In genomic region chr7:99070361-99070760, GRCh38 we compare ENCODE assay signal across 28 cellular contexts.
"Had no signal": no experiment of that assay in that cellular context is flagged by ENCODE, and none has a peak within 500 bp of the region (broad histone marks: within the 10 kb centered on the region; RNA-seq: fewer than 3 reads in every experiment).

No MANE protein-coding gene starts in this region.

- H3K4me1 ChIP-seq: breast epithelium, Peyer's patch had no signal

- H3K27me3 Mint-ChIP-seq: activated CD4-positive, alpha-beta T cell treated with anti-CD3 and anti-CD28 coated beads, Interleukin-2, amount 10 ng/mL, durations not matched to agents 24 days and 14 days had no signal

- H3K27ac Mint-ChIP-seq: activated CD4-positive, alpha-beta T cell treated with anti-CD3 and anti-CD28 coated beads, Interleukin-2, amount 10 ng/mL, durations not matched to agents 24 days and 14 days; activated CD8-positive, alpha-beta T cell treated with anti-CD3 and anti-CD28 coated beads, Interleukin-2, amount 10 ng/mL, durations not matched to agents 7 days and 5 days; activated naive CD4-positive, alpha-beta T cell treated with anti-CD3 and anti-CD28 coated beads for 36 hours; activated naive CD4-positive, alpha-beta T cell treated with anti-CD3 and anti-CD28 coated beads, Interleukin-2, amount 50 U/mL, for 72 hours; activated T-helper 1 cell treated with anti-CD3 and anti-CD28 coated beads, Interleukin-12 subunit alpha, Interleukin-12 subunit beta, Interleukin-2, Interleukin-4 antibody, amounts not matched to agents 30 ng/mL and 10 ng/mL and 1 ng/mL, durations not matched to agents 14 hours and 24 hours and 36 hours; T-helper 1 cell treated with Interleukin-12 subunit alpha and Interleukin-12 subunit beta and Interleukin-4 antibody, amounts not matched to agents 30 μg/mL and 1 μg/mL, for 36 hours; T-helper 2 cell treated with Interferon-gamma antibody and Interleukin-4, amounts not matched to agents 5 μg/mL and 100 μg/mL, for 36 hours had no signal

- H3K27ac ChIP-seq: body of pancreas, breast epithelium, Peyer's patch, SJSA1 had no signal

- H3K4me3 Mint-ChIP-seq: activated CD4-positive, alpha-beta T cell treated with anti-CD3 and anti-CD28 coated beads, Interleukin-2, amount 10 ng/mL, durations not matched to agents 24 days and 14 days; activated CD8-positive, alpha-beta T cell treated with anti-CD3 and anti-CD28 coated beads, Interleukin-2, amount 10 ng/mL, durations not matched to agents 7 days and 5 days; activated naive CD4-positive, alpha-beta T cell treated with anti-CD3 and anti-CD28 coated beads for 36 hours; activated T-cell treated with anti-CD3 and anti-CD28 coated beads, Interleukin-2, amount 50 U/mL, for 4 hours; activated T-helper 1 cell treated with anti-CD3 and anti-CD28 coated beads, Interleukin-12 subunit alpha, Interleukin-12 subunit beta, Interleukin-2, Interleukin-4 antibody, amounts not matched to agents 30 ng/mL and 10 ng/mL and 1 ng/mL, durations not matched to agents 14 hours and 24 hours and 36 hours; T-helper 1 cell treated with Interleukin-12 subunit alpha and Interleukin-12 subunit beta and Interleukin-4 antibody, amounts not matched to agents 30 μg/mL and 1 μg/mL, for 36 hours; T-helper 2 cell treated with Interferon-gamma antibody and Interleukin-4, amounts not matched to agents 5 μg/mL and 100 μg/mL, for 36 hours had no signal

- FAIRE-seq: astrocyte, TTC549 had no signal

- H3K9me2 ChIP-seq: SK-N-SH had no signal

- H3K27me3 ChIP-seq: adrenal gland, body of pancreas, breast epithelium, Peyer's patch, SJSA1 had no signal

- H3K4me1 Mint-ChIP-seq: activated CD4-positive, alpha-beta T cell treated with anti-CD3 and anti-CD28 coated beads, Interleukin-2, amount 10 ng/mL, durations not matched to agents 24 days and 14 days had no signal

- DNase-seq: activated CD4-positive, alpha-beta T cell treated with anti-CD3 and anti-CD28 coated beads, Interleukin-2, amount 10 ng/mL, durations not matched to agents 24 days and 14 days; activated CD4-positive, alpha-beta T cell treated with anti-CD3 and anti-CD28 coated beads, Interleukin-2, amount 50 U/mL, for 4 hours; activated CD8-positive, alpha-beta T cell treated with anti-CD3 and anti-CD28 coated beads, Interleukin-2, amount 10 ng/mL, durations not matched to agents 7 days and 5 days; activated gamma-delta T cell treated with Interleukin-2 at 50 U/mL for 16 hours; activated naive CD4-positive, alpha-beta T cell treated with anti-CD3 and anti-CD28 coated beads for 36 hours; activated T-cell treated with anti-CD3 and anti-CD28 coated beads, Interleukin-2, amount 50 U/mL, for 4 hours; adrenal gland; body of pancreas; NCI-H1105; NCI-H1417 treated with DMSO at 0.1 percent for 48 hours; NCI-H187 treated with DMSO at 0.1 percent for 48 hours; NCI-H2081; NCI-H226; NCI-H446 treated with DMSO at 0.1 percent for 48 hours; NCI-H524; PC-3; Peyer's patch; RPMI8226; SHP77 treated with DMSO at 0.1 percent for 48 hours; SK-N-SH had no signal

- H3K4me3 ChIP-seq: adrenal gland, body of pancreas, breast epithelium, Peyer's patch, SJSA1 had no signal

- H3K36me3 ChIP-seq: adrenal gland, breast epithelium, Peyer's patch, SJSA1 had no signal

- H3K9me3 Mint-ChIP-seq: activated CD4-positive, alpha-beta T cell treated with anti-CD3 and anti-CD28 coated beads, Interleukin-2, amount 10 ng/mL, durations not matched to agents 24 days and 14 days; activated naive CD4-positive, alpha-beta T cell treated with anti-CD3 and anti-CD28 coated beads for 36 hours; activated naive CD4-positive, alpha-beta T cell treated with anti-CD3 and anti-CD28 coated beads, Interleukin-2, amount 50 U/mL, for 72 hours; activated T-cell treated with anti-CD3 and anti-CD28 coated beads, Interleukin-2, amount 50 U/mL, for 4 hours; activated T-helper 1 cell treated with anti-CD3 and anti-CD28 coated beads, Interleukin-12 subunit alpha, Interleukin-12 subunit beta, Interleukin-2, Interleukin-4 antibody, amounts not matched to agents 30 ng/mL and 10 ng/mL and 1 ng/mL, durations not matched to agents 14 hours and 24 hours and 36 hours; T-helper 1 cell treated with Interleukin-12 subunit alpha and Interleukin-12 subunit beta and Interleukin-4 antibody, amounts not matched to agents 30 μg/mL and 1 μg/mL, for 36 hours; T-helper 2 cell treated with Interferon-gamma antibody and Interleukin-4, amounts not matched to agents 5 μg/mL and 100 μg/mL, for 36 hours had no signal

- H3K4me2 ChIP-seq: SK-N-SH had no signal

- H3K9me3 ChIP-seq: adrenal gland, body of pancreas, breast epithelium, Peyer's patch, SJSA1, SK-N-SH had no signal

- H3K9ac ChIP-seq: SK-N-SH had no signal
